Comparison of ENCODE assay signal across 8 cellular contexts in genomic region chr12:13864081-13864673, GRCh38.
DNase-seq lines count a peak whose midpoint lies in the region; ATAC-seq and TF ChIP-seq lines count a peak whose summit lies in the region.

No MANE protein-coding gene starts in this region.

- H3K36me3 ChIP-seq in transverse colon, result no peaks in the 10 kb centered on the region

- no peak overlapping the region for H3K27ac Mint-ChIP-seq in Calu3 (ENCODE audit: unreplicated experiment)

- H3K4me3 ChIP-seq in foreskin fibroblast (ENCODE audit: low read depth in 1 of 2, low read length in 2 of 2) (no peak overlapping the region), transverse colon (no peak overlapping the region)

- H3K27me3 ChIP-seq in transverse colon, result peaks cover 6% of the 10 kb centered on the region

- intact Hi-C loops in Calu3 (cut with micrococcal nuclease; ENCODE audit: unreplicated experiment) (loop anchor here (1.0 to 5.0 kb wide), 4 partner anchors 43 to 587 kb away; no protein-coding TSS in a partner anchor), transverse colon (cut with DNase I; ENCODE audit: low total_unique reads) (no loop called here)

- DNase-seq in Calu3 (peak; percentile 77), HPDE6-E6E7 (ENCODE audit: extremely low spot score) (peak; percentile 50), NCI-H82 (lab: John Stamatoyannopoulos, UW) (peak; percentile 81), activated T-cell treated with anti-CD3 and anti-CD28 coated beads for 1 hour (ENCODE audit: low read depth) (peak; percentile 16), foreskin fibroblast (peak; percentile 2 to 4), non-pigmented ciliary epithelial cell (ENCODE audit: low read depth) (peak; percentile 10), transverse colon (peak; percentile 82)

- H3K27me3 Mint-ChIP-seq in Calu3 (ENCODE audit: unreplicated experiment), result peaks cover 84% of the 10 kb centered on the region

- TF ChIP-seq CTCF in Calu3 (IDR thresholded peaks at IDR 0.05; ENCODE audit: unreplicated experiment) (peak; percentile 81), foreskin fibroblast (IDR thresholded peaks at IDR 0.05; ENCODE audit: low read depth, low read length) (peak; percentile 84), transverse colon (IDR thresholded peaks at IDR 0.05) (peak; percentile 81 to 87 (median 84))

- in situ Hi-C loops in transverse colon (cut with MboI; ENCODE audit: low pct_ligation_motif_present in 1 of 4, low pct_unique_long_range_greater_than_20kb in 1 of 4, low sequenced_read_pairs in 3 of 4), result loop anchor here (10.0 to 25.0 kb wide), 2 partner anchors 298 to 301 kb away; no protein-coding TSS in a partner anchor

- CTCF ChIA-PET in Calu3 (lab: Charles Lee), result interaction anchor here (0.6 to 2.8 kb wide), 12 partner anchors 13 to 608 kb away, joined by 3 to 16 read pairs (median 3); no protein-coding TSS in a partner anchor

- no TSS peak for BruUV-seq in Calu3 (replicated peaks; lab: Mats Ljungman, UMichigan)

- TF ChIP-seq POLR2A in transverse colon (IDR thresholded peaks at IDR 0.05), result no peak

- H3K9me3 Mint-ChIP-seq in Calu3 (ENCODE audit: low read depth, unreplicated experiment), result no peaks in the 10 kb centered on the region

- H3K4me1 ChIP-seq in transverse colon, result no peaks in the 10 kb centered on the region

- no peak overlapping the region for H3K27ac ChIP-seq in transverse colon

- H3K9me3 ChIP-seq in transverse colon, result no peaks in the 10 kb centered on the region

- peak; percentile 96 for ATAC-seq in GM21381 (IDR thresholded peaks at IDR 0.05; ENCODE audit: unreplicated experiment)

- no peaks in the 10 kb centered on the region for H3K36me3 Mint-ChIP-seq in Calu3 (ENCODE audit: insufficient read depth, unreplicated experiment)

- no peak for TF ChIP-seq EP300 in transverse colon (IDR thresholded peaks at IDR 0.05; ENCODE audit: low read depth)

- H3K4me3 Mint-ChIP-seq in Calu3 (ENCODE audit: low read depth, unreplicated experiment), result no peak overlapping the region

- 20 to 43% methylated on average over 3 to 9 of the region's 9 CpGs for WGBS in transverse colon (ENCODE audit: low coverage in 1 of 2), 2 donors

- H3K4me1 Mint-ChIP-seq in Calu3 (ENCODE audit: low read depth, unreplicated experiment), result no peaks in the 10 kb centered on the region

Comparison
In these comparisons a context has a peak if more than half of its experiments do, and no peak if none do; other contexts are left out.
1. DNase-seq: peak in every context shown above with its lines; median percentile 82 in transverse colon; 81 in NCI-H82; 77 in Calu3; 50 in HPDE6-E6E7; 16 in activated T-cell treated with anti-CD3 and anti-CD28 coated beads for 1 hour; 10 in non-pigmented ciliary epithelial cell; 3 in foreskin fibroblast.